ENCODE assay signal across 19 cellular contexts in genomic region chr12:107135177-107135576, GRCh38.
"Had no signal": no experiment of that assay in that cellular context is flagged by ENCODE, and none has a peak within 500 bp of the region (broad histone marks: within the 10 kb centered on the region; RNA-seq: fewer than 3 reads in every experiment).

No MANE protein-coding gene starts in this region.

- H3K27me3 Mint-ChIP-seq: stimulated activated naive CD8-positive, alpha-beta T cell treated with anti-CD3 and anti-CD28 coated beads, Interleukin-15, amount 100 ng/mL, for 72 hours had no signal

- H3K27ac Mint-ChIP-seq: mesothelial cell of epicardium; naive thymus-derived CD4-positive, alpha-beta T cell; nephron; stimulated activated naive CD8-positive, alpha-beta T cell treated with anti-CD3 and anti-CD28 coated beads, Interleukin-15, amount 100 ng/mL, for 72 hours had no signal

- H3K36me3 Mint-ChIP-seq: mesothelial cell of epicardium; naive thymus-derived CD4-positive, alpha-beta T cell; neural progenitor cell had no signal

- H3K4me1 Mint-ChIP-seq: nephron had no signal

- DNase-seq: cortex of kidney, hypothalamus, left cardiac atrium, left lung, mesenchymal stem cell, mucosa of descending colon, transverse colon, upper lobe of right lung, uterus had no signal

- H3K27ac ChIP-seq: left lung, neural progenitor cell, prostate gland, right atrium auricular region, suprapubic skin, transverse colon, upper lobe of right lung, uterus had no signal

- H2AFZ ChIP-seq: neural progenitor cell had no signal

- H3K27me3 ChIP-seq: left lung, neural progenitor cell, right atrium auricular region, suprapubic skin, transverse colon, upper lobe of right lung, uterus had no signal

- H3K4me3 Mint-ChIP-seq: effector memory CD8-positive, alpha-beta T cell; mesothelial cell of epicardium; naive thymus-derived CD4-positive, alpha-beta T cell; nephron; neural progenitor cell; stimulated activated naive CD8-positive, alpha-beta T cell treated with anti-CD3 and anti-CD28 coated beads, Interleukin-15, amount 100 ng/mL, for 72 hours had no signal

- H3K9me3 ChIP-seq: left lung, mucosa of descending colon, prostate gland, right atrium auricular region, suprapubic skin, transverse colon, upper lobe of right lung, uterus had no signal

- H3K4me1 ChIP-seq: left lung, prostate gland, right atrium auricular region, upper lobe of right lung, uterus had no signal

- H3K9ac ChIP-seq: neural progenitor cell had no signal

- H3K36me3 ChIP-seq: left lung, neural progenitor cell, prostate gland, right atrium auricular region, suprapubic skin, transverse colon, upper lobe of right lung, uterus had no signal

- H3K4me3 ChIP-seq: left lung, mucosa of descending colon, neural progenitor cell, prostate gland, right atrium auricular region, smooth muscle cell, suprapubic skin, transverse colon, upper lobe of right lung, uterus had no signal

- H3K9me3 Mint-ChIP-seq: effector memory CD8-positive, alpha-beta T cell; mesothelial cell of epicardium; naive thymus-derived CD4-positive, alpha-beta T cell; nephron; neural progenitor cell; stimulated activated naive CD8-positive, alpha-beta T cell treated with anti-CD3 and anti-CD28 coated beads, Interleukin-15, amount 100 ng/mL, for 72 hours had no signal

- H3K4me2 ChIP-seq: neural progenitor cell, smooth muscle cell had no signal
